ENCODE assay signal across 9 cellular contexts in the genomic region with DNA sequence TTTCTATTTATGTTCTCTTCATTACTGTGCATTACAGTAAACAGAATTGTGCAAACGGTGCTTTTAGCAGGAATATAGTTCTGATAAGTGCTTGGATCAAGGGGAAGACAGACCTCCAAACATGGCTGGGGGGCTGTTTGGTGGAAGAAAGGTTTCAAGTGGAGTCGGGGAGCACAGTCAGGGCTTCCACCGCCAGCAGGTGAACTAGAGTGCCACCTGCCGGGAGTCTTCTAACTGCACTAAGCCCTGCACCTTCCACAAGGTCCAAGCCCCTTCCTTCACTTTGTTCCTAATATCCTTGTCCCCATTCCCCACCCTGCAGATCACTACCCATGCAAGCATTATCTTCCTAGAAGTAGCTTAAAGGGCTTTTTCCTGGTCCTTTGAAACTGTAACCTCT. TPM values are rescaled to one million over a fixed set of nuclear protein-coding genes. Genes with fewer than 3 reads are reported as not detected.
DNase-seq lines count a peak whose midpoint lies in the region; ATAC-seq, FAIRE-seq and TF ChIP-seq lines count a peak whose summit lies in the region.
"Had no signal": no experiment of that assay in that cellular context is flagged by ENCODE, and none has a peak within 500 bp of the region (broad histone marks: within the 10 kb centered on the region; RNA-seq: fewer than 3 reads in every experiment).

No MANE protein-coding gene starts in this region.

- DNase-seq in AML-193 (lab: John Stamatoyannopoulos, UW) (peak; percentile 10 to 29), GM19239 (ENCODE audit: insufficient read length, low spot score) (no peak), PC-3 (peak; percentile 55), fibroblast of the aortic adventitia (ENCODE audit: low read depth) (no peak), NCI-H187 treated with DMSO at 0.1 percent for 48 hours (lab: John Stamatoyannopoulos, UW) (no peak)
- DNase-seq in effector CD8-positive, alpha-beta T cell (lab: John Stamatoyannopoulos, UW), result no peak

- no peak for TF ChIP-seq EP300 in gastroesophageal sphincter (IDR thresholded peaks at IDR 0.05)

- H3K9me3 ChIP-seq in PC-3 (ENCODE audit: low read length) (no peaks in the 10 kb centered on the region), gastroesophageal sphincter (no peaks in the 10 kb centered on the region)

- ATAC-seq in PC-3, result peak; percentile 70
- ATAC-seq in gastroesophageal sphincter, result no peak
- no peak for ATAC-seq in HG03139 (IDR thresholded peaks at IDR 0.05; ENCODE audit: unreplicated experiment)
- ATAC-seq: activated CD8-positive, alpha-beta memory T cell treated with anti-CD3 and anti-CD28 coated beads, Interleukin-2, amount 10 ng/mL, durations not matched to agents 7 days and 5 days had no signal

- H3K36me3 ChIP-seq in PC-3 (ENCODE audit: low read depth, low read length) (no peaks in the 10 kb centered on the region), gastroesophageal sphincter (no peaks in the 10 kb centered on the region)

- H3K27ac ChIP-seq in PC-3 (ENCODE audit: low read length) (no peak overlapping the region), gastroesophageal sphincter (no peak overlapping the region)

- peak; percentile 8 for FAIRE-seq in GM19239 (lab: Jason Lieb, UNC)

- H3K27me3 ChIP-seq in PC-3 (ENCODE audit: low read length), result no peaks in the 10 kb centered on the region
- peaks cover 82% of the 10 kb centered on the region for H3K27me3 ChIP-seq in gastroesophageal sphincter

- intact Hi-C loops in PC-3 (cut with micrococcal nuclease), result no loop called here

- BruUV-seq in PC-3 (replicated peaks; lab: Mats Ljungman, UMichigan), result no TSS peak

- no peaks in the 10 kb centered on the region for H3K9me2 ChIP-seq in PC-3 (replicated peaks; ENCODE audit: low read length)

- POLR2A ChIA-PET in PC-3 (lab: Charles Lee; ENCODE audit: unreplicated experiment), result no interaction called here

- H4K20me1 ChIP-seq in PC-3 (ENCODE audit: low read length), result no peaks in the 10 kb centered on the region

- H3F3A ChIP-seq in PC-3 (ENCODE audit: low read length, unreplicated experiment), result no peaks in the 10 kb centered on the region

- CTCF ChIA-PET in PC-3 (lab: Charles Lee), result interaction anchor here (0.6 kb wide), 1 partner anchor 617 kb away, joined by 3 read pairs; no protein-coding TSS in a partner anchor

- peak overlapping the region; percentile 46; the same call in 1 of the 2 replicates for H3K4me2 ChIP-seq in PC-3 (ENCODE audit: low read length)

- H2AFZ ChIP-seq in PC-3 (ENCODE audit: low read length), result no peak overlapping the region

- H3K4me1 ChIP-seq in PC-3 (ENCODE audit: insufficient read depth, low read length) (0 out of 2 replicates have a peak, but pooled peaks cover 5% of the 10 kb centered on the region), gastroesophageal sphincter (peaks cover 0 to 4% (median 0%) of the 10 kb centered on the region in 3 donors)

- no peak overlapping the region for H3K4me3 ChIP-seq in PC-3 (ENCODE audit: low read length)
- H3K4me3 ChIP-seq in fibroblast of the aortic adventitia (ENCODE audit: low read depth, low read length), result no peak overlapping the region
- no peak overlapping the region for H3K4me3 ChIP-seq in gastroesophageal sphincter

- WGBS in gastroesophageal sphincter (ENCODE audit: low coverage in 1 of 2), 2 donors, result 0 to 2% methylated on average over 4 of the region's 4 CpGs

- TF ChIP-seq CTCF in PC-3 (conservative IDR thresholded peaks at IDR 0.05; ENCODE audit: low read depth, low read length) (peak; percentile 79), fibroblast of the aortic adventitia (IDR thresholded peaks at IDR 0.05; ENCODE audit: insufficient read depth, low read length) (peak; percentile 37), gastroesophageal sphincter (IDR thresholded peaks at IDR 0.05) (peak in 1 of 4 experiments; percentile 16)

- no peak for TF ChIP-seq POLR2A in gastroesophageal sphincter (IDR thresholded peaks at IDR 0.05)

- H3K79me2 ChIP-seq in PC-3 (ENCODE audit: low read length), result no peaks in the 10 kb centered on the region

- no peak overlapping the region for H3K9ac ChIP-seq in PC-3 (ENCODE audit: low read length)

RNA-seq across cellular contexts. Expression of gene ONECUT2, which starts 11.1 kb away (rescaled TPM):
- 1.0 and 1.1 TPM in 2 replicates for total RNA-seq in PC-3 (2014; rRNA removed)
- total RNA-seq in fibroblast of the aortic adventitia (ENCODE audit: low replicate concordance), result under 0.01 TPM in 2 replicates
- under 1 TPM; under 0.01 to 0.23 (median 0.06) TPM for total RNA-seq in gastroesophageal sphincter
- total RNA-seq: activated CD8-positive, alpha-beta memory T cell treated with anti-CD3 and anti-CD28 coated beads, Interleukin-2, amount 10 ng/mL, durations not matched to agents 7 days and 5 days had no signal

Comparison
In these comparisons a context has a peak if more than half of its experiments do, and no peak if none do; other contexts are left out.
1. DNase-seq: peak in AML-193 (2 of 2) and PC-3 (single experiment); none in GM19239 (single experiment), fibroblast of the aortic adventitia (single experiment), NCI-H187 treated with DMSO at 0.1 percent for 48 hours (single experiment) and effector CD8-positive, alpha-beta T cell (single experiment).